1 cellular context compared by ENCODE assay signal in the genomic region with DNA sequence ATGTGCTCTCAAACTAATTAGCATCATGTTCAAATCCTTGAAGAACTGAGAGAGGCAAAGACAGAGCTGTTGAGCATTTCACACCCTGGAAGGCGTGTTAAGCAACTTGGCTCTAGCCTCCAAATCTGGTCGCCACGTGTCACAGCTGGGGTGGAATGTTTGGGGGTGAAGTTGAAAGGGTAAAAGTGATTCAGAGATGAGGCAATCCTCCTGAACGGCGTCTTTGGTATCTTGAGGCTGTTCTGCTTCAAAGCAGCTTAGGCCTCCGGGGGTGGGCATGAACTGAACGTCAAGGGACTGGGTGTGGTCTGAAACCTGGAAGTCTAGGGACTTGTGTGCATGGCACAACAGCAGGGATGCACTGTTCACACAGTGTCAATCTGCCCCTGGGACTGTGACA.
TF ChIP-seq lines count a peak whose summit lies in the region.

No MANE protein-coding gene starts in this region.

TF ChIP-seq in HepG2, 621 proteins besides CTCF, POLR2A, EP300 and RAD21 (continued from another document):
- no peak for TF ChIP-seq RFXANK (CRISPR knock-in tag; IDR thresholded peaks at IDR 0.05)
- TF ChIP-seq, protein P1, sequence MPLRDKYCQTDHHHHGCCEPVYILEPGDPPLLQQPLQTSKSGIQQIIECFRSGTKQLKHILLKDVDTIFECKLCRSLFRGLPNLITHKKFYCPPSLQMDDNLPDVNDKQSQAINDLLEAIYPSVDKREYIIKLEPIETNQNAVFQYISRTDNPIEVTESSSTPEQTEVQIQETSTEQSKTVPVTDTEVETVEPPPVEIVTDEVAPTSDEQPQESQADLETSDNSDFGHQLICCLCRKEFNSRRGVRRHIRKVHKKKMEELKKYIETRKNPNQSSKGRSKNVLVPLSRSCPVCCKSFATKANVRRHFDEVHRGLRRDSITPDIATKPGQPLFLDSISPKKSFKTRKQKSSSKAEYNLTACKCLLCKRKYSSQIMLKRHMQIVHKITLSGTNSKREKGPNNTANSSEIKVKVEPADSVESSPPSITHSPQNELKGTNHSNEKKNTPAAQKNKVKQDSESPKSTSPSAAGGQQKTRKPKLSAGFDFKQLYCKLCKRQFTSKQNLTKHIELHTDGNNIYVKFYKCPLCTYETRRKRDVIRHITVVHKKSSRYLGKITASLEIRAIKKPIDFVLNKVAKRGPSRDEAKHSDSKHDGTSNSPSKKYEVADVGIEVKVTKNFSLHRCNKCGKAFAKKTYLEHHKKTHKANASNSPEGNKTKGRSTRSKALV (CRISPR knock-in tag; IDR thresholded peaks at IDR 0.05), result no peak
- TF ChIP-seq, protein P2, sequence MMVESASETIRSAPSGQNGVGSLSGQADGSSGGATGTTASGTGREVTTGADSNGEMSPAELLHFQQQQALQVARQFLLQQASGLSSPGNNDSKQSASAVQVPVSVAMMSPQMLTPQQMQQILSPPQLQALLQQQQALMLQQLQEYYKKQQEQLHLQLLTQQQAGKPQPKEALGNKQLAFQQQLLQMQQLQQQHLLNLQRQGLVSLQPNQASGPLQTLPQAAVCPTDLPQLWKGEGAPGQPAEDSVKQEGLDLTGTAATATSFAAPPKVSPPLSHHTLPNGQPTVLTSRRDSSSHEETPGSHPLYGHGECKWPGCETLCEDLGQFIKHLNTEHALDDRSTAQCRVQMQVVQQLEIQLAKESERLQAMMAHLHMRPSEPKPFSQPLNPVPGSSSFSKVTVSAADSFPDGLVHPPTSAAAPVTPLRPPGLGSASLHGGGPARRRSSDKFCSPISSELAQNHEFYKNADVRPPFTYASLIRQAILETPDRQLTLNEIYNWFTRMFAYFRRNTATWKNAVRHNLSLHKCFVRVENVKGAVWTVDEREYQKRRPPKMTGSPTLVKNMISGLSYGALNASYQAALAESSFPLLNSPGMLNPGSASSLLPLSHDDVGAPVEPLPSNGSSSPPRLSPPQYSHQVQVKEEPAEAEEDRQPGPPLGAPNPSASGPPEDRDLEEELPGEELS (CRISPR knock-in tag; IDR thresholded peaks at IDR 0.05), result no peak
- TF ChIP-seq ZMYM4 (CRISPR knock-in tag; IDR thresholded peaks at IDR 0.05), result no peak
- TF ChIP-seq, protein P3, sequence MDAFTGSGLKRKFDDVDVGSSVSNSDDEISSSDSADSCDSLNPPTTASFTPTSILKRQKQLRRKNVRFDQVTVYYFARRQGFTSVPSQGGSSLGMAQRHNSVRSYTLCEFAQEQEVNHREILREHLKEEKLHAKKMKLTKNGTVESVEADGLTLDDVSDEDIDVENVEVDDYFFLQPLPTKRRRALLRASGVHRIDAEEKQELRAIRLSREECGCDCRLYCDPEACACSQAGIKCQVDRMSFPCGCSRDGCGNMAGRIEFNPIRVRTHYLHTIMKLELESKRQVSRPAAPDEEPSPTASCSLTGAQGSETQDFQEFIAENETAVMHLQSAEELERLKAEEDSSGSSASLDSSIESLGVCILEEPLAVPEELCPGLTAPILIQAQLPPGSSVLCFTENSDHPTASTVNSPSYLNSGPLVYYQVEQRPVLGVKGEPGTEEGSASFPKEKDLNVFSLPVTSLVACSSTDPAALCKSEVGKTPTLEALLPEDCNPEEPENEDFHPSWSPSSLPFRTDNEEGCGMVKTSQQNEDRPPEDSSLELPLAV (CRISPR knock-in tag; conservative IDR thresholded peaks at IDR 0.05; ENCODE audit: low read depth), result no peak
- no peak for TF ChIP-seq ZNF879 (CRISPR knock-in tag; IDR thresholded peaks at IDR 0.05)
- no peak for TF ChIP-seq ATF7-NPFF (CRISPR knock-in tag; IDR thresholded peaks at IDR 0.05; ENCODE audit: low read depth)
